1 cellular context compared by ENCODE assay signal in genomic region chr16:86575754-86576557, GRCh38.
TF ChIP-seq lines count a peak whose summit lies in the region.

No MANE protein-coding gene starts in this region.

TF ChIP-seq in K562, 482 proteins besides CTCF, POLR2A, EP300 and RAD21 (continues in another document):
- TF ChIP-seq, protein P1, sequence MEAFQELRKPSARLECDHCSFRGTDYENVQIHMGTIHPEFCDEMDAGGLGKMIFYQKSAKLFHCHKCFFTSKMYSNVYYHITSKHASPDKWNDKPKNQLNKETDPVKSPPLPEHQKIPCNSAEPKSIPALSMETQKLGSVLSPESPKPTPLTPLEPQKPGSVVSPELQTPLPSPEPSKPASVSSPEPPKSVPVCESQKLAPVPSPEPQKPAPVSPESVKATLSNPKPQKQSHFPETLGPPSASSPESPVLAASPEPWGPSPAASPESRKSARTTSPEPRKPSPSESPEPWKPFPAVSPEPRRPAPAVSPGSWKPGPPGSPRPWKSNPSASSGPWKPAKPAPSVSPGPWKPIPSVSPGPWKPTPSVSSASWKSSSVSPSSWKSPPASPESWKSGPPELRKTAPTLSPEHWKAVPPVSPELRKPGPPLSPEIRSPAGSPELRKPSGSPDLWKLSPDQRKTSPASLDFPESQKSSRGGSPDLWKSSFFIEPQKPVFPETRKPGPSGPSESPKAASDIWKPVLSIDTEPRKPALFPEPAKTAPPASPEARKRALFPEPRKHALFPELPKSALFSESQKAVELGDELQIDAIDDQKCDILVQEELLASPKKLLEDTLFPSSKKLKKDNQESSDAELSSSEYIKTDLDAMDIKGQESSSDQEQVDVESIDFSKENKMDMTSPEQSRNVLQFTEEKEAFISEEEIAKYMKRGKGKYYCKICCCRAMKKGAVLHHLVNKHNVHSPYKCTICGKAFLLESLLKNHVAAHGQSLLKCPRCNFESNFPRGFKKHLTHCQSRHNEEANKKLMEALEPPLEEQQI (IDR thresholded peaks at IDR 0.05), result no peak
- TF ChIP-seq HNRNPUL1 (IDR thresholded peaks at IDR 0.05; ENCODE audit: low read length) (no peak), CTCFL (IDR thresholded peaks at IDR 0.05; ENCODE audit: borderline replicate concordance, insufficient read depth, low read depth, low read length, poor library complexity, severe bottlenecking) (peak; percentile 85), PRPF4 (IDR thresholded peaks at IDR 0.05; ENCODE audit: insufficient read depth, low read depth, low read length, poor library complexity, severe bottlenecking) (no peak), ZKSCAN1 (IDR thresholded peaks at IDR 0.05; ENCODE audit: low read depth, low read length) (no peak), ZNF398 (CRISPR knock-in tag; IDR thresholded peaks at IDR 0.05) (no peak), ZNF146 (CRISPR knock-in tag; IDR thresholded peaks at IDR 0.05; ENCODE audit: unreplicated experiment) (no peak), ATF1 (CRISPR knock-in tag; IDR thresholded peaks at IDR 0.05) (no peak), ATF1 (tag; IDR thresholded peaks at IDR 0.05) (peak; percentile 42; the same call in 1 of the 2 replicates), SIN3A (IDR thresholded peaks at IDR 0.05; ENCODE audit: borderline replicate concordance in 2 of 2, control insufficient read depth in 1 of 2, low read depth in 2 of 2, low read length in 2 of 2) (no peak), JUNB (CRISPR knock-in tag; conservative IDR thresholded peaks at IDR 0.05) (no peak), ZBTB9 (CRISPR knock-in tag; IDR thresholded peaks at IDR 0.05) (no peak), MYC (IDR thresholded peaks at IDR 0.05; ENCODE audit: low read depth, low read length) (peak; percentile 30; the same call in 1 of the 2 replicates), MYC (CRISPR knock-in tag; IDR thresholded peaks at IDR 0.05; ENCODE audit: borderline replicate concordance, low read depth) (no peak), FOXK2 (conservative IDR thresholded peaks at IDR 0.05 in 1 of 2, IDR thresholded peaks at IDR 0.05 in 1 of 2; ENCODE audit: low read depth in 2 of 2) (no peak), HDGF (IDR thresholded peaks at IDR 0.05) (no peak), PTRF (tag; IDR thresholded peaks at IDR 0.05) (no peak), MTA3 (IDR thresholded peaks at IDR 0.05; ENCODE audit: borderline replicate concordance) (no peak; the same call in 1 of the 2 replicates), HNRNPL (IDR thresholded peaks at IDR 0.05; ENCODE audit: low read depth, low read length) (no peak), NR2C2 (CRISPR knock-in tag; IDR thresholded peaks at IDR 0.05) (no peak), NR2C2 (tag; IDR thresholded peaks at IDR 0.05) (no peak), ZNF507 (tag; conservative IDR thresholded peaks at IDR 0.05) (no peak), PHB (CRISPR knock-in tag; IDR thresholded peaks at IDR 0.05) (no peak), DIDO1 (tag; IDR thresholded peaks at IDR 0.05; ENCODE audit: low read depth) (no peak), PHF21A (IDR thresholded peaks at IDR 0.05; ENCODE audit: borderline replicate concordance, low read depth) (peak; percentile 56), ILK (tag; IDR thresholded peaks at IDR 0.05; ENCODE audit: borderline replicate concordance, low read depth) (no peak), FOXA1 (IDR thresholded peaks at IDR 0.05; ENCODE audit: borderline replicate concordance) (no peak), ZBTB12 (CRISPR knock-in tag; IDR thresholded peaks at IDR 0.05) (no peak), ZNF668 (CRISPR knock-in tag; IDR thresholded peaks at IDR 0.05) (no peak), NFYB (IDR thresholded peaks at IDR 0.05; ENCODE audit: extremely low read depth, insufficient read length) (no peak), ZBTB8A (IDR thresholded peaks at IDR 0.05; ENCODE audit: partially characterized antibody) (no peak), GTF2F1 (IDR thresholded peaks at IDR 0.05; ENCODE audit: low read depth, low read length) (no peak), KAT7 (CRISPR knock-in tag; IDR thresholded peaks at IDR 0.05; ENCODE audit: borderline replicate concordance) (no peak), CHCHD3 (CRISPR knock-in tag; IDR thresholded peaks at IDR 0.05) (no peak), ZNF695 (CRISPR knock-in tag; IDR thresholded peaks at IDR 0.05) (no peak), TAF1 (IDR thresholded peaks at IDR 0.05; ENCODE audit: control insufficient read depth, extremely low read depth, insufficient read depth, low read length, severe bottlenecking) (no peak), SMC3 (conservative IDR thresholded peaks at IDR 0.05; ENCODE audit: insufficient read depth, low read depth, low read length) (peak; percentile 56), RB1 (IDR thresholded peaks at IDR 0.05; ENCODE audit: low read depth) (peak; percentile 41; the same call in 1 of the 2 replicates), PREB (CRISPR knock-in tag; IDR thresholded peaks at IDR 0.05) (0 out of 2 replicates have a peak, but pooled peaks have one; percentile 36), PCBP1 (IDR thresholded peaks at IDR 0.05; ENCODE audit: low read depth, low read length, poor library complexity, severe bottlenecking) (no peak), HOXB6 (CRISPR knock-in tag; IDR thresholded peaks at IDR 0.05; ENCODE audit: borderline replicate concordance) (no peak), ZNF644 (tag; IDR thresholded peaks at IDR 0.05; ENCODE audit: low read depth) (no peak), TCFL5 (CRISPR knock-in tag; conservative IDR thresholded peaks at IDR 0.05) (no peak), BRCA1 (IDR thresholded peaks at IDR 0.05) (no peak), BRCA1 (CRISPR knock-in tag; IDR thresholded peaks at IDR 0.05) (no peak), CSDE1 (IDR thresholded peaks at IDR 0.05) (no peak), SPI1 (IDR thresholded peaks at IDR 0.05; ENCODE audit: borderline replicate concordance, low read depth, low read length) (no peak), CREB3L1 (IDR thresholded peaks at IDR 0.05; ENCODE audit: borderline replicate concordance, low read depth) (no peak), NR2C1 (IDR thresholded peaks at IDR 0.05) (no peak), NR2C1 (tag; IDR thresholded peaks at IDR 0.05) (no peak)
- TF ChIP-seq, protein P2, sequence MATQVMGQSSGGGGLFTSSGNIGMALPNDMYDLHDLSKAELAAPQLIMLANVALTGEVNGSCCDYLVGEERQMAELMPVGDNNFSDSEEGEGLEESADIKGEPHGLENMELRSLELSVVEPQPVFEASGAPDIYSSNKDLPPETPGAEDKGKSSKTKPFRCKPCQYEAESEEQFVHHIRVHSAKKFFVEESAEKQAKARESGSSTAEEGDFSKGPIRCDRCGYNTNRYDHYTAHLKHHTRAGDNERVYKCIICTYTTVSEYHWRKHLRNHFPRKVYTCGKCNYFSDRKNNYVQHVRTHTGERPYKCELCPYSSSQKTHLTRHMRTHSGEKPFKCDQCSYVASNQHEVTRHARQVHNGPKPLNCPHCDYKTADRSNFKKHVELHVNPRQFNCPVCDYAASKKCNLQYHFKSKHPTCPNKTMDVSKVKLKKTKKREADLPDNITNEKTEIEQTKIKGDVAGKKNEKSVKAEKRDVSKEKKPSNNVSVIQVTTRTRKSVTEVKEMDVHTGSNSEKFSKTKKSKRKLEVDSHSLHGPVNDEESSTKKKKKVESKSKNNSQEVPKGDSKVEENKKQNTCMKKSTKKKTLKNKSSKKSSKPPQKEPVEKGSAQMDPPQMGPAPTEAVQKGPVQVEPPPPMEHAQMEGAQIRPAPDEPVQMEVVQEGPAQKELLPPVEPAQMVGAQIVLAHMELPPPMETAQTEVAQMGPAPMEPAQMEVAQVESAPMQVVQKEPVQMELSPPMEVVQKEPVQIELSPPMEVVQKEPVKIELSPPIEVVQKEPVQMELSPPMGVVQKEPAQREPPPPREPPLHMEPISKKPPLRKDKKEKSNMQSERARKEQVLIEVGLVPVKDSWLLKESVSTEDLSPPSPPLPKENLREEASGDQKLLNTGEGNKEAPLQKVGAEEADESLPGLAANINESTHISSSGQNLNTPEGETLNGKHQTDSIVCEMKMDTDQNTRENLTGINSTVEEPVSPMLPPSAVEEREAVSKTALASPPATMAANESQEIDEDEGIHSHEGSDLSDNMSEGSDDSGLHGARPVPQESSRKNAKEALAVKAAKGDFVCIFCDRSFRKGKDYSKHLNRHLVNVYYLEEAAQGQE (CRISPR knock-in tag; IDR thresholded peaks at IDR 0.05; ENCODE audit: low read depth), result no peak
- TF ChIP-seq, protein P3, sequence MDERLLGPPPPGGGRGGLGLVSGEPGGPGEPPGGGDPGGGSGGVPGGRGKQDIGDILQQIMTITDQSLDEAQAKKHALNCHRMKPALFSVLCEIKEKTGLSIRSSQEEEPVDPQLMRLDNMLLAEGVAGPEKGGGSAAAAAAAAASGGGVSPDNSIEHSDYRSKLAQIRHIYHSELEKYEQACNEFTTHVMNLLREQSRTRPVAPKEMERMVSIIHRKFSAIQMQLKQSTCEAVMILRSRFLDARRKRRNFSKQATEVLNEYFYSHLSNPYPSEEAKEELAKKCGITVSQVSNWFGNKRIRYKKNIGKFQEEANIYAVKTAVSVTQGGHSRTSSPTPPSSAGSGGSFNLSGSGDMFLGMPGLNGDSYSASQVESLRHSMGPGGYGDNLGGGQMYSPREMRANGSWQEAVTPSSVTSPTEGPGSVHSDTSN (CRISPR knock-in tag; IDR thresholded peaks at IDR 0.05; ENCODE audit: low read depth), result peak; percentile 49
- TF ChIP-seq, protein P3 (tag; conservative IDR thresholded peaks at IDR 0.05; ENCODE audit: low read depth), result peak; percentile 96
